In genomic region chr2:205734436-205734835, GRCh38 we compare ENCODE assay signal across 8 cellular contexts. TPM values are rescaled to one million over a fixed set of nuclear protein-coding genes. Genes with fewer than 3 reads are reported as not detected.
DNase-seq lines count a peak whose midpoint lies in the region; ATAC-seq and TF ChIP-seq lines count a peak whose summit lies in the region.

No MANE protein-coding gene starts in this region.

- H3K4me1 ChIP-seq in Caco-2 (peaks cover 29% of the 10 kb centered on the region), endodermal cell (ENCODE audit: control insufficient read depth, insufficient read depth, low read length) (peaks cover 10% of the 10 kb centered on the region)
- H3K4me1 ChIP-seq in CD4-positive, alpha-beta memory T cell (ENCODE audit: insufficient read depth, low read length), result no peaks in the 10 kb centered on the region

- no peak overlapping the region for H3K4me3 Mint-ChIP-seq in Caco-2 (ENCODE audit: unreplicated experiment)
- H3K4me3 Mint-ChIP-seq in endodermal cell, result no peak overlapping the region
- peak overlapping the region; percentile 16 for H3K4me3 Mint-ChIP-seq in nephron progenitor cell
- no peak overlapping the region for H3K4me3 Mint-ChIP-seq in CD4-positive, alpha-beta memory T cell

- H3K36me3 Mint-ChIP-seq in Caco-2 (ENCODE audit: insufficient read depth, unreplicated experiment) (peaks cover 60% of the 10 kb centered on the region), endodermal cell (ENCODE audit: low read depth) (peaks cover 44% of the 10 kb centered on the region), nephron progenitor cell (ENCODE audit: low read depth) (peaks cover 46% of the 10 kb centered on the region)
- no peaks in the 10 kb centered on the region for H3K36me3 Mint-ChIP-seq in CD4-positive, alpha-beta memory T cell

- H3K27me3 Mint-ChIP-seq in Caco-2 (ENCODE audit: insufficient read depth, unreplicated experiment) (no peaks in the 10 kb centered on the region), endodermal cell (ENCODE audit: insufficient read depth) (peaks cover 1% of the 10 kb centered on the region), nephron progenitor cell (ENCODE audit: low read depth, poor library complexity) (peaks cover 5% of the 10 kb centered on the region)
- peaks cover 0 to 6% of the 10 kb centered on the region in 2 donors for H3K27me3 Mint-ChIP-seq in CD4-positive, alpha-beta memory T cell

- H3K9me3 Mint-ChIP-seq in Caco-2 (ENCODE audit: unreplicated experiment) (no peaks in the 10 kb centered on the region), endodermal cell (no peaks in the 10 kb centered on the region), nephron progenitor cell (no peaks in the 10 kb centered on the region)
- no peaks in the 10 kb centered on the region for H3K9me3 Mint-ChIP-seq in CD4-positive, alpha-beta memory T cell

- H3K9ac ChIP-seq in endodermal cell (ENCODE audit: extremely low read depth, low read length, poor library complexity, severe bottlenecking), result no peak overlapping the region

- H3K4me1 Mint-ChIP-seq in Caco-2 (ENCODE audit: low read depth, unreplicated experiment), result peaks cover 30% of the 10 kb centered on the region
- H3K4me1 Mint-ChIP-seq in endodermal cell, result peaks cover 39% of the 10 kb centered on the region
- H3K4me1 Mint-ChIP-seq in nephron progenitor cell, result peaks cover 86% of the 10 kb centered on the region
- H3K4me1 Mint-ChIP-seq in CD4-positive, alpha-beta memory T cell, result no peaks in the 10 kb centered on the region

- WGBS in endodermal cell (ENCODE audit: insufficient coverage in 1 of 2, insufficient read length in 1 of 2), 2 experiments, result 75 to 80% methylated on average over 1 to 3 of the region's 3 CpGs

- H3K36me3 ChIP-seq in Caco-2 (ENCODE audit: control insufficient read depth, insufficient read depth, low read length) (no peaks in the 10 kb centered on the region; the same call in 1 of the 2 replicates), endodermal cell (ENCODE audit: control insufficient read depth, insufficient read depth, low read length) (peaks cover 83% of the 10 kb centered on the region)
- no peaks in the 10 kb centered on the region for H3K36me3 ChIP-seq in CD4-positive, alpha-beta memory T cell (ENCODE audit: insufficient read depth, low read length)

- DNase-seq in Caco-2, result peak in 1 of 2 experiments; percentile 21
- DNase-seq in NCI-H510A (lab: John Stamatoyannopoulos, UW), result peak; percentile 37
- peak; percentile 80 for DNase-seq in endodermal cell
- DNase-seq in nephron progenitor cell, result no peak
- no peak for DNase-seq in CD4-positive, alpha-beta memory T cell
- DNase-seq in NCI-H1436 treated with DMSO at 0.1 percent for 48 hours (lab: John Stamatoyannopoulos, UW), result no peak

- no peak for ATAC-seq in HG03045 (IDR thresholded peaks at IDR 0.05; ENCODE audit: unreplicated experiment)
- ATAC-seq in HG03439 (IDR thresholded peaks at IDR 0.05; ENCODE audit: unreplicated experiment), result no peak

- H3K27me3 ChIP-seq in Caco-2 (replicated peaks; ENCODE audit: control insufficient read depth, insufficient read depth, low read length) (no peaks in the 10 kb centered on the region), endodermal cell (ENCODE audit: control insufficient read depth, insufficient read depth, low read length, poor library complexity, severe bottlenecking) (no peaks in the 10 kb centered on the region)
- no peaks in the 10 kb centered on the region for H3K27me3 ChIP-seq in CD4-positive, alpha-beta memory T cell (ENCODE audit: insufficient read depth, low read length)

- H3K27ac ChIP-seq in endodermal cell (ENCODE audit: low read depth, low read length), result no peak overlapping the region
- no peak overlapping the region for H3K27ac ChIP-seq in CD4-positive, alpha-beta memory T cell (ENCODE audit: low read depth, low read length)

- no peak for TF ChIP-seq CTCF in Caco-2 (IDR thresholded peaks at IDR 0.05; ENCODE audit: insufficient read depth in 1 of 2, low read depth in 1 of 2, low read length in 1 of 2, severe bottlenecking in 1 of 2, unreplicated experiment in 1 of 2)
- no peak for TF ChIP-seq CTCF in endodermal cell (conservative IDR thresholded peaks at IDR 0.05)
- TF ChIP-seq CTCF in nephron progenitor cell (IDR thresholded peaks at IDR 0.05), result no peak

- H3K4me3 ChIP-seq in Caco-2 (ENCODE audit: low read depth, low read length), result no peak overlapping the region
- H3K4me3 ChIP-seq in endodermal cell (ENCODE audit: low read length), result no peak overlapping the region
- H3K4me3 ChIP-seq in CD4-positive, alpha-beta memory T cell (ENCODE audit: low read length in 2 of 2), result no peak overlapping the region

- no TSS peak for BruUV-seq in Caco-2 (replicated peaks; lab: Mats Ljungman, UMichigan)

- CTCF ChIA-PET in Caco-2 (lab: Charles Lee), result no interaction called here
- CTCF ChIA-PET in CD4-positive, alpha-beta memory T cell (lab: Charles Lee; ENCODE audit: partially characterized antibody), result no interaction called here

- no peaks in the 10 kb centered on the region for H3K9me3 ChIP-seq in Caco-2
- no peaks in the 10 kb centered on the region for H3K9me3 ChIP-seq in endodermal cell (ENCODE audit: control insufficient read depth, low read length)
- H3K9me3 ChIP-seq in CD4-positive, alpha-beta memory T cell (ENCODE audit: control insufficient read depth in 1 of 2, low read length in 2 of 2), result no peaks in the 10 kb centered on the region

- POLR2A ChIA-PET in Caco-2 (lab: Charles Lee), result no interaction called here
- POLR2A ChIA-PET in CD4-positive, alpha-beta memory T cell (lab: Charles Lee; ENCODE audit: partially characterized antibody), result no interaction called here

- intact Hi-C loops in Caco-2 (cut with micrococcal nuclease; ENCODE audit: unreplicated experiment), result no loop called here
- intact Hi-C loops in CD4-positive, alpha-beta memory T cell (cut with micrococcal nuclease), result no loop called here

- peak overlapping the region; percentile 31 for H3K27ac Mint-ChIP-seq in Caco-2 (ENCODE audit: unreplicated experiment)
- H3K27ac Mint-ChIP-seq in endodermal cell, result peak overlapping the region; percentile 94
- peak overlapping the region; percentile 86 for H3K27ac Mint-ChIP-seq in nephron progenitor cell
- H3K27ac Mint-ChIP-seq in CD4-positive, alpha-beta memory T cell, result no peak overlapping the region

RNA-seq across cellular contexts. Expression of gene NRP2, which starts 52.1 kb away (rescaled TPM):
- total RNA-seq in Caco-2 (2022), result 95.6 and 96.9 TPM in 2 replicates
- total RNA-seq in endodermal cell, result 10 to 100 TPM; 69.7 to 92.4 TPM
- polyA plus RNA-seq in endodermal cell (2013, experiment 1 of 2), result 79.4 TPM
- 80.4 TPM for polyA plus RNA-seq in endodermal cell (2013, experiment 2 of 2)
- total RNA-seq in CD4-positive, alpha-beta memory T cell, result 1 to 10 TPM; 1.1 to 2.1 TPM
- not detected for polyA plus RNA-seq in CD4-positive, alpha-beta memory T cell

Comparison
In these comparisons a context has a peak if more than half of its experiments do, and no peak if none do; other contexts are left out.
1. DNase-seq: peak in NCI-H510A (single experiment) and endodermal cell (single experiment); none in nephron progenitor cell (single experiment), CD4-positive, alpha-beta memory T cell (0 of 5) and NCI-H1436 treated with DMSO at 0.1 percent for 48 hours (single experiment).
2. H3K27ac Mint-ChIP-seq: peak in Caco-2 (single experiment), endodermal cell (single experiment) and nephron progenitor cell (single experiment); none in CD4-positive, alpha-beta memory T cell (0 of 7).
3. RNA of gene NRP2, which starts 52.1 kb away (total RNA-seq): 95.6 to 96.9 TPM in Caco-2 and 69.7 to 92.4 TPM in endodermal cell; 1.1 to 2.1 TPM in CD4-positive, alpha-beta memory T cell; every median in the first group is over 10 times any median in the second.